In the genomic region with DNA sequence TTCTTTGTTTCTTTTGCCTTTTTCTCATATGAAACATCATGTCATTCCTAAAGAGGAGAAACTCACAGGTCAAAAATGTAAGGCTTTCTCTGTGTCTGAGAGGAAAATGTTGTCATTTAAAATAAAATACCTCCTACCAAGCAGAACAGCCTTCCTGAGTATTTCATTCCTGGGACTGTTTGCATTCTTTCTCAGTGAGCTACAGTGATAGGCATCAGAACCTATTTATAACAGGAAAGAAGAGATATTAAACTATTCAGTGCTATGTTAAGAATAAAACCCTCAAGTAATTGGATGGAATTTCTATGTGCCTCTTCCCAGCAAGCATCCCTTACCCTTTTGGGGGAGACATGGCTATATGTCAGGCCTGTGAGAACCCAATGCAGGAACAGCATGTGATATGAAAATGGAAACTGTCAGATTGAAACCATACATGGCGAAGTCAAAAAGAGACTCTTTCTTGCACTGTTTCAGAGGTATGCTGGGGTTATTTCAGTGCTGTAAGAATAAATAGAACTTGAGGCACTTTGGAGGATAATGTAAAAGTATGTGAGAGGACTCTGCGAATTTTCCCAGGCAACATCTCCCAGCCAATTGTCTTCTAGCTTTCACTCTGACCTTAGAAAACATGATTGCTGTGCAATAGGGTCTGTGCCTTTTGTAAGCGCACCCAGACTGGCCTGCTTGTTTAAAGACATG, we compare ENCODE assay signal across 8 cellular contexts.
DNase-seq lines count a peak whose midpoint lies in the region; ATAC-seq and TF ChIP-seq lines count a peak whose summit lies in the region.

No MANE protein-coding gene starts in this region.

- ATAC-seq in GM21515 (IDR thresholded peaks at IDR 0.05; ENCODE audit: unreplicated experiment), result peak; percentile 91
- peak; percentile 76 for ATAC-seq in gastroesophageal sphincter

- TF ChIP-seq EP300 in gastroesophageal sphincter (IDR thresholded peaks at IDR 0.05), result no peak

- H3K9me3 ChIP-seq in A673 (ENCODE audit: low read depth, low read length, poor library complexity, severe bottlenecking), result no peaks in the 10 kb centered on the region
- no peaks in the 10 kb centered on the region for H3K9me3 ChIP-seq in MM.1S (replicated peaks; ENCODE audit: insufficient read depth, low read length)
- no peaks in the 10 kb centered on the region for H3K9me3 ChIP-seq in gastroesophageal sphincter

- WGBS in gastroesophageal sphincter (ENCODE audit: low coverage in 1 of 2), 2 donors, result 35 to 41% methylated on average over 3 of the region's 3 CpGs

- H4K20me1 ChIP-seq in MM.1S (ENCODE audit: insufficient read depth, low read length), result no peaks in the 10 kb centered on the region

- H3F3A ChIP-seq in MM.1S (ENCODE audit: insufficient read depth, low read length), result peaks cover 3% of the 10 kb centered on the region; the same call in 1 of the 2 replicates

- H3K27ac ChIP-seq in A673 (ENCODE audit: low read depth, low read length, poor library complexity, severe bottlenecking) (peak overlapping the region; percentile 76), MM.1S (ENCODE audit: low read length) (peak overlapping the region; percentile 50; the same call in 1 of the 2 replicates), gastroesophageal sphincter (peak overlapping the region; percentile 83 to 98 (median 86))

- no peak for TF ChIP-seq POLR2A in gastroesophageal sphincter (IDR thresholded peaks at IDR 0.05)

- no peaks in the 10 kb centered on the region for H3K9me2 ChIP-seq in MM.1S (replicated peaks; ENCODE audit: insufficient read depth, low read length)

- CTCF ChIA-PET in A673 (lab: Charles Lee), result no interaction called here

- H2AFZ ChIP-seq in MM.1S (ENCODE audit: low read length), result peak overlapping the region; percentile 69

- H3K27me3 ChIP-seq in A673 (replicated peaks; ENCODE audit: insufficient read depth, low read depth, low read length, poor library complexity) (no peaks in the 10 kb centered on the region), MM.1S (replicated peaks; ENCODE audit: insufficient read depth, low read length) (no peaks in the 10 kb centered on the region), gastroesophageal sphincter (no peaks in the 10 kb centered on the region)

- intact Hi-C loops in A673 (cut with micrococcal nuclease; ENCODE audit: unreplicated experiment), result no loop called here

- H3K4me2 ChIP-seq in MM.1S (ENCODE audit: low read depth, low read length), result peak overlapping the region; percentile 58

- no TSS peak for BruUV-seq in A673 (replicated peaks; lab: Mats Ljungman, UMichigan)

- H3K4me1 ChIP-seq in A673 (ENCODE audit: insufficient read depth, low read length, poor library complexity, severe bottlenecking) (peaks cover 14% of the 10 kb centered on the region), MM.1S (ENCODE audit: low read length) (peaks cover 15% of the 10 kb centered on the region; the same call in 1 of the 2 replicates), gastroesophageal sphincter (peaks cover 0 to 31% (median 4%) of the 10 kb centered on the region in 3 donors)

- TF ChIP-seq CTCF in A673 (conservative IDR thresholded peaks at IDR 0.05; ENCODE audit: low read depth, low read length) (no peak), MM.1S (IDR thresholded peaks at IDR 0.05; ENCODE audit: low read length) (no peak), gastroesophageal sphincter (IDR thresholded peaks at IDR 0.05) (no peak)

- H3K79me2 ChIP-seq in MM.1S (ENCODE audit: low read length), result no peaks in the 10 kb centered on the region

- POLR2A ChIA-PET in A673 (lab: Charles Lee; ENCODE audit: low non-redundant PET), result no interaction called here

- H3K36me3 ChIP-seq in A673 (ENCODE audit: insufficient read depth, low read length, poor library complexity, severe bottlenecking) (no peaks in the 10 kb centered on the region), MM.1S (replicated peaks; ENCODE audit: insufficient read depth, low read length) (no peaks in the 10 kb centered on the region), gastroesophageal sphincter (no peaks in the 10 kb centered on the region)

- DNase-seq in A673 (ENCODE audit: low spot score) (peak; percentile 77), MM.1S (peak; percentile 34), NCI-H2107 (lab: John Stamatoyannopoulos, UW) (no peak), Ammon's horn (ENCODE audit: low spot score) (no peak), NCI-H2227 (lab: John Stamatoyannopoulos, UW; ENCODE audit: unreplicated experiment) (no peak), activated T-cell treated with anti-CD3 and anti-CD28 coated beads for 4 hours (no peak)

- H3K4me3 ChIP-seq in A673 (ENCODE audit: low read depth, low read length, poor library complexity, severe bottlenecking) (no peak overlapping the region), MM.1S (ENCODE audit: low read length) (peak overlapping the region; percentile 35), gastroesophageal sphincter (peak overlapping the region in 1 of 2 donors; percentile 28)

- no peak overlapping the region for H3K9ac ChIP-seq in MM.1S (ENCODE audit: low read length)

Comparison
In these comparisons a context has a peak if more than half of its experiments do, and no peak if none do; other contexts are left out.
1. DNase-seq: peak in A673 (single experiment) and MM.1S (single experiment); none in NCI-H2107 (single experiment), Ammon's horn (single experiment), NCI-H2227 (single experiment) and activated T-cell treated with anti-CD3 and anti-CD28 coated beads for 4 hours (single experiment).
2. Peak in every context shown above with its lines, with median percentiles within 50 percentile points of each other: H3K27ac ChIP-seq.